In genomic region chr16:27965801-27966200, GRCh38 we compare ENCODE assay signal across 1 cellular context.
TF ChIP-seq lines count a peak whose summit lies in the region.

No MANE protein-coding gene starts in this region.

TF ChIP-seq in HepG2, 621 proteins besides CTCF, POLR2A, EP300 and RAD21 (continued from another document):
- TF ChIP-seq HMGXB3 (CRISPR knock-in tag; IDR thresholded peaks at IDR 0.05; ENCODE audit: borderline replicate concordance), result no peak
